Comparison of ENCODE assay signal across 7 cellular contexts in genomic region chr9:100324594-100325200, GRCh38. TPM values are rescaled to one million over a fixed set of nuclear protein-coding genes. Genes with fewer than 3 reads are reported as not detected.
DNase-seq lines count a peak whose midpoint lies in the region; ATAC-seq, FAIRE-seq and TF ChIP-seq lines count a peak whose summit lies in the region.

No MANE protein-coding gene starts in this region.

- H3K4me3 ChIP-seq in bronchial epithelial cell (ENCODE audit: low read depth, low read length): no peak overlapping the region

- ATAC-seq in HG02981 (IDR thresholded peaks at IDR 0.05; ENCODE audit: unreplicated experiment): no peak

- FAIRE-seq in bronchial epithelial cell (lab: Jason Lieb, UNC): no peak

- TF ChIP-seq CTCF in bronchial epithelial cell (IDR thresholded peaks at IDR 0.05; ENCODE audit: insufficient read depth, low read length, severe bottlenecking): peak; percentile 28

- DNase-seq in GM03348 (ENCODE audit: low spot score) (peak; percentile 44), NAMALWA (ENCODE audit: low spot score) (peak; percentile 53), bronchial epithelial cell (ENCODE audit: low read depth) (peak; percentile 47), midbrain (lab: John Stamatoyannopoulos, UW) (peak; percentile 26), ureter (ENCODE audit: low spot score) (no peak)
- no peak for DNase-seq in effector CD8-positive, alpha-beta T cell (lab: John Stamatoyannopoulos, UW)

- peaks cover 4% of the 10 kb centered on the region for H3K36me3 ChIP-seq in bronchial epithelial cell (ENCODE audit: control insufficient read depth, insufficient read depth, low read length)

- no peaks in the 10 kb centered on the region for H3K27me3 ChIP-seq in bronchial epithelial cell (ENCODE audit: control insufficient read depth, insufficient read depth, low read length)

RNA-seq across cellular contexts. Expression of gene TEX10, which starts 28.0 kb away (rescaled TPM):
- total RNA-seq in bronchial epithelial cell: 22.9 and 30.0 TPM in 2 replicates
- total RNA-seq in ureter: 17.8 TPM

Comparison
In these comparisons a context has a peak if more than half of its experiments do, and no peak if none do; other contexts are left out.
1. DNase-seq: peak in GM03348 (single experiment), NAMALWA (single experiment), bronchial epithelial cell (single experiment) and midbrain (single experiment); none in ureter (single experiment) and effector CD8-positive, alpha-beta T cell (single experiment).